In genomic region chr1:37596182-37596667, GRCh38 we compare ENCODE assay signal across 8 cellular contexts. TPM values are rescaled to one million over a fixed set of nuclear protein-coding genes. Genes with fewer than 3 reads are reported as not detected.
DNase-seq lines count a peak whose midpoint lies in the region; ATAC-seq and TF ChIP-seq lines count a peak whose summit lies in the region.

No MANE protein-coding gene starts in this region.

- ATAC-seq in PC-3 (peak; percentile 17), GM21367 (IDR thresholded peaks at IDR 0.05; ENCODE audit: unreplicated experiment) (no peak)

- no peaks in the 10 kb centered on the region for H3K9me2 ChIP-seq in DOHH2 (replicated peaks; ENCODE audit: control insufficient read depth, low read length)
- H3K9me2 ChIP-seq in PC-3 (replicated peaks; ENCODE audit: low read length), result no peaks in the 10 kb centered on the region

- H3K9me3 ChIP-seq in DOHH2 (ENCODE audit: control insufficient read depth, insufficient read depth, low read length) (no peaks in the 10 kb centered on the region), PC-3 (ENCODE audit: low read length) (no peaks in the 10 kb centered on the region), osteoblast (ENCODE audit: low read depth, low read length) (no peaks in the 10 kb centered on the region)

- H4K20me1 ChIP-seq in DOHH2 (ENCODE audit: control insufficient read depth, insufficient read depth, low read depth, low read length), result 0 out of 2 replicates have a peak, but pooled peaks cover 10% of the 10 kb centered on the region
- H4K20me1 ChIP-seq in PC-3 (ENCODE audit: low read length), result peaks cover 20% of the 10 kb centered on the region
- peaks cover 15% of the 10 kb centered on the region for H4K20me1 ChIP-seq in osteoblast (ENCODE audit: insufficient read depth, low read length)

- DNase-seq in PC-3 (no peak), epithelial cell of proximal tubule (ENCODE audit: low read depth) (no peak), osteoblast (ENCODE audit: insufficient read length, low spot score, missing footprints) (no peak), hepatic stellate cell (ENCODE audit: low spot score) (no peak), putamen (ENCODE audit: low spot score) (no peak), nucleus accumbens (lab: John Stamatoyannopoulos, UW) (no peak)

- H3K4me3 ChIP-seq in DOHH2 (ENCODE audit: low read length) (peak overlapping the region; percentile 92), PC-3 (ENCODE audit: low read length) (peak overlapping the region; percentile 96), epithelial cell of proximal tubule (ENCODE audit: low read depth, low read length) (peak overlapping the region; percentile 83), osteoblast (ENCODE audit: insufficient read depth, low read length) (peak overlapping the region; percentile 98)

- H3K27me3 ChIP-seq in DOHH2 (ENCODE audit: control insufficient read depth, low read length), result peaks cover 8% of the 10 kb centered on the region
- H3K27me3 ChIP-seq in PC-3 (ENCODE audit: low read length), result no peaks in the 10 kb centered on the region
- H3K27me3 ChIP-seq in osteoblast (ENCODE audit: insufficient read depth, low read length), result no peaks in the 10 kb centered on the region

- no TSS peak for BruUV-seq in PC-3 (replicated peaks; lab: Mats Ljungman, UMichigan)

- POLR2A ChIA-PET in PC-3 (lab: Charles Lee; ENCODE audit: unreplicated experiment), result interaction anchor here (0.6 to 1.0 kb wide), 2 partner anchors 37 to 95 kb away, joined by 3 to 5 read pairs; no protein-coding TSS in a partner anchor

- H2AFZ ChIP-seq in PC-3 (ENCODE audit: low read length) (peak overlapping the region; percentile 90), osteoblast (ENCODE audit: low read length) (peak overlapping the region; percentile 89)

- peak overlapping the region; percentile 97; the same call in 1 of the 2 replicates for H3K9ac ChIP-seq in PC-3 (ENCODE audit: low read length)

- TF ChIP-seq CTCF in DOHH2 (IDR thresholded peaks at IDR 0.05; ENCODE audit: low read depth, low read length, poor library complexity, severe bottlenecking) (no peak), PC-3 (conservative IDR thresholded peaks at IDR 0.05; ENCODE audit: low read depth, low read length) (no peak), epithelial cell of proximal tubule (conservative IDR thresholded peaks at IDR 0.05; ENCODE audit: low read depth, low read length) (no peak), osteoblast (IDR thresholded peaks at IDR 0.05; ENCODE audit: extremely low read depth, low read depth, low read length) (no peak)

- H3K4me1 ChIP-seq in DOHH2 (ENCODE audit: control insufficient read depth, low read length) (peaks cover 18% of the 10 kb centered on the region), PC-3 (ENCODE audit: insufficient read depth, low read length) (peaks cover 15% of the 10 kb centered on the region), osteoblast (ENCODE audit: insufficient read depth, low read length) (peaks cover 20% of the 10 kb centered on the region)

- H3K27ac ChIP-seq in DOHH2 (ENCODE audit: low read depth, low read length), result no peak overlapping the region
- no peak overlapping the region for H3K27ac ChIP-seq in PC-3 (ENCODE audit: low read length)
- H3K27ac ChIP-seq in osteoblast (ENCODE audit: low read depth, low read length), result peak overlapping the region; percentile 93

- H3F3A ChIP-seq in DOHH2 (ENCODE audit: control insufficient read depth, insufficient read depth) (no peaks in the 10 kb centered on the region), PC-3 (ENCODE audit: low read length, unreplicated experiment) (no peaks in the 10 kb centered on the region)

- intact Hi-C loops in PC-3 (cut with micrococcal nuclease), result loop anchor here (5.0 kb wide), 1 partner anchor 96 kb away; the partner anchor contains the start of gene CDCA8

- peak overlapping the region; percentile 67 for H3K4me2 ChIP-seq in DOHH2 (ENCODE audit: low read length)
- peak overlapping the region; percentile 90 for H3K4me2 ChIP-seq in PC-3 (ENCODE audit: low read length)
- peak overlapping the region; percentile 92 for H3K4me2 ChIP-seq in osteoblast (ENCODE audit: insufficient read depth, low read length)

- peaks cover 28% of the 10 kb centered on the region for H3K36me3 ChIP-seq in DOHH2 (ENCODE audit: control insufficient read depth, low read length)
- peaks cover 21% of the 10 kb centered on the region for H3K36me3 ChIP-seq in PC-3 (ENCODE audit: low read depth, low read length)
- H3K36me3 ChIP-seq in osteoblast (ENCODE audit: insufficient read depth, low read length), result peaks cover 23% of the 10 kb centered on the region

- H3K79me2 ChIP-seq in DOHH2 (ENCODE audit: control insufficient read depth, low read length) (peaks cover 42% of the 10 kb centered on the region), PC-3 (ENCODE audit: low read length) (peaks cover 41% of the 10 kb centered on the region), osteoblast (ENCODE audit: insufficient read depth, low read length) (peaks cover 41% of the 10 kb centered on the region)

- CTCF ChIA-PET in PC-3 (lab: Charles Lee), result interaction anchor here (1.1 kb wide), 1 partner anchor 112 kb away, joined by 3 read pairs; no protein-coding TSS in a partner anchor

RNA-seq across cellular contexts. Expression of gene GNL2, which starts 0.5 kb away (rescaled TPM):
- total RNA-seq in PC-3 (2014; rRNA removed) (93.4 and 110 TPM in 2 replicates), epithelial cell of proximal tubule (58.1 and 74.6 TPM in 2 replicates), osteoblast (46.7 and 54.5 TPM in 2 replicates)

RNA-seq across cellular contexts. Expression of gene RSPO1, which starts 38.5 kb away (rescaled TPM):
- total RNA-seq in PC-3 (2014; rRNA removed) (not detected in 2 replicates), epithelial cell of proximal tubule (not detected in 2 replicates), osteoblast (0.36 TPM in 1 of 2 replicates, not detected in the other)

RNA-seq across cellular contexts. Expression of gene DNALI1, which starts 39.5 kb away (rescaled TPM):
- total RNA-seq in PC-3 (2014; rRNA removed), result not detected in 2 replicates
- 3.5 and 16.4 TPM in 2 replicates for total RNA-seq in epithelial cell of proximal tubule
- total RNA-seq in osteoblast, result 6.5 and 7.2 TPM in 2 replicates

RNA-seq across cellular contexts. Expression of gene SNIP1, which starts 42.1 kb away (rescaled TPM):
- total RNA-seq in PC-3 (2014; rRNA removed) (23.1 and 36.0 TPM in 2 replicates), epithelial cell of proximal tubule (6.8 and 8.3 TPM in 2 replicates), osteoblast (10.0 and 14.1 TPM in 2 replicates)
